In the genomic region with DNA sequence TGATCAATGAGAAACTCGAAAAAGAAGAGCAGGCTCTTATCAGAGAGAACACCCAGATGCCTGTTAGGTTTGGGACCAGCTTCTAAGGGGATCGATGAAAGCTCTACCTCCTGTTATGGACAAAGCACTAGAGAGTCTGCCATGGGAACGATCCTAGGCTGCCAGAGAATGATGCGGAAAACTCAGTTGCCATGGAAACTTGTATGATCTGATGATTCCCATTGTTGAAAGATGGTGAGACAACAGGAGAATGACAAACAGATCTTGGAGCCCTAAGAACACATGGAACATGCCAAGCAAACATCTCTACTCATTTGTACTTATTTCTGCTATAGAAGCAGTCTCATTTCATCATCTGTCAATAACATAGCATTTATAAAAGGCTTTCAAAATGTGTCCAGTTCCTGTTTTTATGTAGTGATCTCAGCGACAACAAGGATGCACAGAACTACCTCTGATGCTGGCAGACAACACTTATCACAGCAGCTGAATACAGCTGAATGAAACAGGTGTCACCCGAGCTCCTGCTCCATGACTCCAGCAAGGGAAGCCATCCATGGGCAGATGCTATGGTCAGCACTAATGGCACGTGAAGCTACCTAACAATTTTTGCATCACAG, we compare ENCODE assay signal across 19 cellular contexts. TPM values are rescaled to one million over a fixed set of nuclear protein-coding genes. Genes with fewer than 3 reads are reported as not detected.
DNase-seq lines count a peak whose midpoint lies in the region; TF ChIP-seq lines count a peak whose summit lies in the region.
"Had no signal": no experiment of that assay in that cellular context is flagged by ENCODE, and none has a peak within 500 bp of the region (broad histone marks: within the 10 kb centered on the region; RNA-seq: fewer than 3 reads in every experiment).

No MANE protein-coding gene starts in this region.

- CTCF ChIA-PET in A673 (lab: Charles Lee) = no interaction called here
- CTCF ChIA-PET in HEK293T (lab: Yijun Ruan, JAX) = interaction anchor here (0.8 kb wide), 1 partner anchor 11 kb away, joined by 3 read pairs; no protein-coding TSS in a partner anchor

- no peak for TF ChIP-seq POLR2A in esophagus muscularis mucosa (IDR thresholded peaks at IDR 0.05; ENCODE audit: low read depth)

- H3K4me1 ChIP-seq in A673 (ENCODE audit: insufficient read depth, low read length, poor library complexity, severe bottlenecking) = peaks cover 68% of the 10 kb centered on the region
- H3K4me1 ChIP-seq in esophagus muscularis mucosa = peaks cover 8 to 12% (median 8%) of the 10 kb centered on the region in 4 donors

- BruUV-seq in A673 (replicated peaks; lab: Mats Ljungman, UMichigan) = no TSS peak

- TF ChIP-seq EP300 in esophagus muscularis mucosa (IDR thresholded peaks at IDR 0.05) = no peak

- H3K27ac ChIP-seq in A673 (ENCODE audit: low read depth, low read length, poor library complexity, severe bottlenecking) (peak overlapping the region; percentile 99), esophagus muscularis mucosa (replicated peaks in 1 of 4) (no peak overlapping the region)

- no peaks in the 10 kb centered on the region for H3K9me3 ChIP-seq in A673 (ENCODE audit: low read depth, low read length, poor library complexity, severe bottlenecking)
- H3K9me3 ChIP-seq in esophagus muscularis mucosa = no peaks in the 10 kb centered on the region

- H3K27me3 ChIP-seq in A673 (replicated peaks; ENCODE audit: insufficient read depth, low read depth, low read length, poor library complexity) = no peaks in the 10 kb centered on the region
- H3K27me3 ChIP-seq in esophagus muscularis mucosa = no peaks in the 10 kb centered on the region

- POLR2A ChIA-PET in A673 (lab: Charles Lee; ENCODE audit: low non-redundant PET) (no interaction called here), HEK293T (lab: Yijun Ruan, JAX) (no interaction called here)

- H3K4me3 ChIP-seq in A673 (ENCODE audit: low read depth, low read length, poor library complexity, severe bottlenecking) (no peak overlapping the region), esophagus muscularis mucosa (no peak overlapping the region)

- TF ChIP-seq CTCF in A673 (conservative IDR thresholded peaks at IDR 0.05; ENCODE audit: low read depth, low read length) (no peak), esophagus muscularis mucosa (IDR thresholded peaks at IDR 0.05) (no peak)

- DNase-seq in A673 (ENCODE audit: low spot score) (no peak), Ammon's horn (ENCODE audit: low spot score) (peak; percentile 42), NCI-H510A (lab: John Stamatoyannopoulos, UW) (peak; percentile 3), esophagus muscularis mucosa (ENCODE audit: extremely low spot score) (peak; percentile 75), NCI-H69 (lab: John Stamatoyannopoulos, UW) (no peak), HEK293T (ENCODE audit: extremely low spot score) (no peak)
- DNase-seq in activated CD4-positive, alpha-beta T cell treated with anti-CD3 and anti-CD28 coated beads, Interleukin-2, amount 50 U/mL, for 48 hours = no peak
- DNase-seq: AML-193, GDM1, H9, KG1, MV-4-11, NCI-H187 treated with DMSO at 0.1 percent for 48 hours, NCI-H2171, NCI-H524, Right ventricle myocardium superior, T-helper 1 cell, T-helper 9 cell had no signal

- 89% methylated on average over 7 of the region's 7 CpGs for WGBS in esophagus muscularis mucosa

- intact Hi-C loops in A673 (cut with micrococcal nuclease; ENCODE audit: unreplicated experiment) (loop anchor here (10.0 kb wide), 2 partner anchors 136 to 694 kb away; no protein-coding TSS in a partner anchor), esophagus muscularis mucosa (cut with DNase I) (no loop called here)

- no peaks in the 10 kb centered on the region for H3K36me3 ChIP-seq in A673 (ENCODE audit: insufficient read depth, low read length, poor library complexity, severe bottlenecking)
- H3K36me3 ChIP-seq in esophagus muscularis mucosa = no peaks in the 10 kb centered on the region

TF ChIP-seq in HEK293T, 16 proteins besides CTCF, POLR2A, EP300 and RAD21:
- TF ChIP-seq FOXK2 (IDR thresholded peaks at IDR 0.05) = no peak

RNA-seq across cellular contexts. Expression of a gene that starts 59.6 kb away (rescaled TPM):
- total RNA-seq in A673 (2021) (26.6 and 33.1 TPM in 2 replicates), esophagus muscularis mucosa (1 to 10 TPM in 2 of 4 donors, under 1 TPM in 2; 0.33 to 1.8 (median 1.0) TPM)
- total RNA-seq: OCI-LY7 had no signal

Comparison
In these comparisons a context has a peak if more than half of its experiments do, and no peak if none do; other contexts are left out.
1. DNase-seq: peak in Ammon's horn (single experiment), NCI-H510A (single experiment) and esophagus muscularis mucosa (single experiment); none in A673 (single experiment), activated CD4-positive, alpha-beta T cell treated with anti-CD3 and anti-CD28 coated beads, Interleukin-2, amount 50 U/mL, for 48 hours (0 of 2), NCI-H69 (single experiment) and HEK293T (single experiment).